In genomic region chr7:143434660-143435059, GRCh38 we compare ENCODE assay signal across 15 cellular contexts. TPM values are rescaled to one million over a fixed set of nuclear protein-coding genes. Genes with fewer than 3 reads are reported as not detected.
DNase-seq lines count a peak whose midpoint lies in the region; ATAC-seq, FAIRE-seq and TF ChIP-seq lines count a peak whose summit lies in the region.
"Had no signal": no experiment of that assay in that cellular context is flagged by ENCODE, and none has a peak within 500 bp of the region (broad histone marks: within the 10 kb centered on the region; RNA-seq: fewer than 3 reads in every experiment).

No MANE protein-coding gene starts in this region.

- H3K27ac ChIP-seq in colonic mucosa (no peak overlapping the region), HepG2 (ENCODE audit: extremely low read length, insufficient read depth, low read length) (no peak overlapping the region)

- H3K27me3 Mint-ChIP-seq in naive thymus-derived CD8-positive, alpha-beta T cell = peaks cover 0 to 2% (median 0%) of the 10 kb centered on the region in 5 donors

- no peak for TF ChIP-seq EP300 in HepG2 (IDR thresholded peaks at IDR 0.05; ENCODE audit: low read depth in 2 of 2, low read length in 2 of 2)
- TF ChIP-seq EP300 in HepG2 (CRISPR knock-in tag; IDR thresholded peaks at IDR 0.05; ENCODE audit: borderline replicate concordance) = no peak

- no peak overlapping the region for H2AFZ ChIP-seq in HepG2 (ENCODE audit: low read length)

- no peaks in the 10 kb centered on the region for H3K36me3 ChIP-seq in colonic mucosa
- no peaks in the 10 kb centered on the region for H3K36me3 ChIP-seq in HepG2 (replicated peaks in 1 of 2; ENCODE audit: control insufficient read depth in 1 of 2, insufficient read depth in 2 of 2, low read length in 2 of 2)

- intact Hi-C loops in colonic mucosa (cut with DNase I) (no loop called here), HepG2 (cut with micrococcal nuclease; ENCODE audit: unreplicated experiment) (no loop called here), sciatic nerve (cut with DNase I) (no loop called here)

- peak; percentile 68 for DNase-seq in AG08395 (ENCODE audit: low spot score)
- DNase-seq in HK-2 (ENCODE audit: unreplicated experiment) = peak; percentile 14
- DNase-seq in colonic mucosa = peak; percentile 29
- DNase-seq in HepG2 (ENCODE audit: low spot score) = no peak
- DNase-seq in sciatic nerve (ENCODE audit: low spot score) = no peak
- DNase-seq in activated naive CD4-positive, alpha-beta T cell treated with anti-CD3 and anti-CD28 coated beads, Interleukin-2, amount 50 U/mL, for 16 hours = no peak
- DNase-seq in naive thymus-derived CD8-positive, alpha-beta T cell = no peak
- DNase-seq: activated CD4-positive, CD25-positive, alpha-beta regulatory T cell; activated T-cell treated with anti-CD3 and anti-CD28 coated beads, Interleukin-2, amount 50 U/mL, for 48 hours; CD8-positive, alpha-beta memory T cell; erythroblast; NCI-H1694 treated with DMSO at 0.1 percent for 48 hours; occipital lobe had no signal

- H3K79me2 ChIP-seq in HepG2 (ENCODE audit: insufficient read depth, low read length) = no peaks in the 10 kb centered on the region

- H4K20me1 ChIP-seq in HepG2 (ENCODE audit: insufficient read depth, low read length) = no peaks in the 10 kb centered on the region

- BruUV-seq in HepG2 (replicated peaks; lab: Mats Ljungman, UMichigan) = no TSS peak

- no peak for TF ChIP-seq CTCF in colonic mucosa (IDR thresholded peaks at IDR 0.05)
- TF ChIP-seq CTCF in HepG2 (CRISPR knock-in tag; IDR thresholded peaks at IDR 0.05) = no peak

- in situ Hi-C loops in HepG2 (cut with HindIII; ENCODE audit: extremely low pct_ligation_motif_present, low pct_unique_long_range_greater_than_20kb) = no loop called here

- CTCF ChIA-PET in HepG2 (lab: Yijun Ruan, JAX; ENCODE audit: low intra/inter-chr PET ratio, low total read pairs) = no interaction called here

- no peak overlapping the region for H3K4me2 ChIP-seq in HepG2 (ENCODE audit: low read depth, low read length)

- H3K4me3 Mint-ChIP-seq in naive thymus-derived CD8-positive, alpha-beta T cell = no peak overlapping the region
- H3K4me3 Mint-ChIP-seq: CD8-positive, alpha-beta memory T cell had no signal

- TF ChIP-seq POLR2A in HepG2 (IDR thresholded peaks at IDR 0.05; ENCODE audit: insufficient read depth in 1 of 2, low read depth in 2 of 2, low read length in 2 of 2) = no peak

- H3K27me3 ChIP-seq in colonic mucosa = no peaks in the 10 kb centered on the region
- no peaks in the 10 kb centered on the region for H3K27me3 ChIP-seq in HepG2 (ENCODE audit: control insufficient read depth in 1 of 2, insufficient read depth in 2 of 2, low read length in 2 of 2)

- H3K9me3 Mint-ChIP-seq in naive thymus-derived CD8-positive, alpha-beta T cell = no peaks in the 10 kb centered on the region
- H3K9me3 Mint-ChIP-seq: CD8-positive, alpha-beta memory T cell had no signal

- no peak overlapping the region for H3K27ac Mint-ChIP-seq in naive thymus-derived CD8-positive, alpha-beta T cell
- H3K27ac Mint-ChIP-seq: CD8-positive, alpha-beta memory T cell had no signal

- WGBS in HepG2 (ENCODE audit: low lambda C conversion rate) = 69% methylated on average over 9 of the region's 9 CpGs

- H3K9me3 ChIP-seq in colonic mucosa (no peaks in the 10 kb centered on the region), HepG2 (ENCODE audit: low read length) (no peaks in the 10 kb centered on the region)

- no peaks in the 10 kb centered on the region for H3K4me1 ChIP-seq in colonic mucosa
- H3K4me1 ChIP-seq in HepG2 (ENCODE audit: insufficient read depth, low read length) = no peaks in the 10 kb centered on the region

- TF ChIP-seq RAD21 in HepG2 (CRISPR knock-in tag; IDR thresholded peaks at IDR 0.05) = no peak

- no peak for FAIRE-seq in HepG2 (lab: Jason Lieb, UNC)

- H3K9ac ChIP-seq in colonic mucosa (ENCODE audit: low read depth in 2 of 2, low read length in 2 of 2) = no peak overlapping the region
- no peak overlapping the region for H3K9ac ChIP-seq in HepG2 (ENCODE audit: insufficient read depth, low read depth, low read length)

- POLR2A ChIA-PET in HepG2 (lab: Yijun Ruan, JAX) = no interaction called here
- POLR2A ChIA-PET in naive thymus-derived CD8-positive, alpha-beta T cell (lab: Charles Lee) = no interaction called here

- peaks cover 20 to 48% (median 26%) of the 10 kb centered on the region in 4 donors for H3K4me1 Mint-ChIP-seq in naive thymus-derived CD8-positive, alpha-beta T cell

- ATAC-seq in HepG2 (no peak), sciatic nerve (no peak), GM19023 (IDR thresholded peaks at IDR 0.05; ENCODE audit: unreplicated experiment) (no peak)
- no peak for ATAC-seq in naive thymus-derived CD8-positive, alpha-beta T cell

- peaks cover 14 to 51% (median 15%) of the 10 kb centered on the region in 3 donors for H3K36me3 Mint-ChIP-seq in naive thymus-derived CD8-positive, alpha-beta T cell

- H3K4me3 ChIP-seq in colonic mucosa = no peak overlapping the region
- no peak overlapping the region for H3K4me3 ChIP-seq in HepG2 (replicated peaks in 1 of 3; ENCODE audit: insufficient read depth in 1 of 3, low read depth in 2 of 3, low read length in 3 of 3)

RNA-seq across cellular contexts. Expression of gene TAS2R60, which starts 8.6 kb away (rescaled TPM):
- total RNA-seq in colonic mucosa (not detected), HepG2 (2016; rRNA removed; fragmentation: Illumina TruSeq; extraction: Trizol) (not detected in 2 replicates), sciatic nerve (0.40 TPM)
- total RNA-seq in HepG2 (2016; cell fraction: cytosol; rRNA removed; fragmentation: Illumina TruSeq; extraction: Trizol; ENCODE audit: low read depth) = not detected in 2 replicates
- not detected in 2 replicates for total RNA-seq in HepG2 (2016; cell fraction: insoluble cytoplasmic fraction; rRNA removed; fragmentation: Illumina TruSeq; extraction: Trizol)
- not detected in 2 replicates for total RNA-seq in HepG2 (2016; cell fraction: membrane; rRNA removed; fragmentation: Illumina TruSeq; extraction: Trizol)
- total RNA-seq in HepG2 (2016; cell fraction: nucleus; rRNA removed; fragmentation: Illumina TruSeq; extraction: Trizol) = not detected in 2 replicates
- polyA plus RNA-seq in HepG2 (2011; rRNA removed) = not detected in 2 replicates
- polyA plus RNA-seq in HepG2 (2011; cell fraction: cytosol; rRNA removed) = not detected in 2 replicates
- polyA plus RNA-seq in HepG2 (2011; cell fraction: nucleus; rRNA removed) = not detected in 2 replicates
- not detected in 2 replicates for polyA plus RNA-seq in HepG2 (2012)
- polyA plus RNA-seq in HepG2 (2016; cell fraction: cytosol; fragmentation: Illumina TruSeq; extraction: Trizol; ENCODE audit: low read depth) = not detected in 2 replicates
- polyA plus RNA-seq in HepG2 (2016; cell fraction: insoluble cytoplasmic fraction; fragmentation: Illumina TruSeq; extraction: Trizol; ENCODE audit: low read depth) = not detected in 2 replicates
- polyA plus RNA-seq in HepG2 (2016; cell fraction: membrane; fragmentation: Illumina TruSeq; extraction: Trizol; ENCODE audit: low read depth) = not detected in 2 replicates
- polyA plus RNA-seq in HepG2 (2016; cell fraction: nucleus; fragmentation: Illumina TruSeq; extraction: Trizol; ENCODE audit: insufficient read depth, low read depth) = not detected in 2 replicates
- not detected in 2 replicates for polyA minus RNA-seq in HepG2 (2011; rRNA and poly(A)+ RNA removed; ENCODE audit: low replicate concordance)
- not detected in 2 replicates for polyA minus RNA-seq in HepG2 (2011; cell fraction: cytosol; rRNA and poly(A)+ RNA removed)
- not detected in 2 replicates for polyA minus RNA-seq in HepG2 (2011; cell fraction: nucleus; rRNA and poly(A)+ RNA removed)
- 1 to 10 TPM in 1 of 2 experiments, under 1 TPM in 1; 0.96 to 1.0 TPM for total RNA-seq in naive thymus-derived CD8-positive, alpha-beta T cell
- polyA plus RNA-seq in naive thymus-derived CD8-positive, alpha-beta T cell = under 1 TPM in 1 of 3 donors, not detected in 2; 0.23 TPM
- total RNA-seq: CD8-positive, alpha-beta memory T cell; occipital lobe had no signal
- polyA plus RNA-seq: CD8-positive, alpha-beta memory T cell had no signal

RNA-seq across cellular contexts. Expression of gene EPHA1, which starts 26.0 kb away (rescaled TPM):
- 10 to 100 TPM; 16.0 to 18.4 TPM for total RNA-seq in colonic mucosa
- 7.7 and 17.1 TPM in 2 replicates for total RNA-seq in HepG2 (2016; rRNA removed; fragmentation: Illumina TruSeq; extraction: Trizol)
- total RNA-seq in HepG2 (2016; cell fraction: cytosol; rRNA removed; fragmentation: Illumina TruSeq; extraction: Trizol; ENCODE audit: low read depth) = 2.7 and 3.2 TPM in 2 replicates
- total RNA-seq in HepG2 (2016; cell fraction: insoluble cytoplasmic fraction; rRNA removed; fragmentation: Illumina TruSeq; extraction: Trizol) = 7.0 and 14.9 TPM in 2 replicates
- 5.7 and 6.3 TPM in 2 replicates for total RNA-seq in HepG2 (2016; cell fraction: membrane; rRNA removed; fragmentation: Illumina TruSeq; extraction: Trizol)
- total RNA-seq in HepG2 (2016; cell fraction: nucleus; rRNA removed; fragmentation: Illumina TruSeq; extraction: Trizol) = 14.0 and 17.5 TPM in 2 replicates
- polyA plus RNA-seq in HepG2 (2011; rRNA removed) = 4.6 and 8.1 TPM in 2 replicates
- 4.3 and 5.5 TPM in 2 replicates for polyA plus RNA-seq in HepG2 (2011; cell fraction: cytosol; rRNA removed)
- polyA plus RNA-seq in HepG2 (2011; cell fraction: nucleus; rRNA removed) = 9.8 and 14.1 TPM in 2 replicates
- polyA plus RNA-seq in HepG2 (2012) = 4.8 and 5.8 TPM in 2 replicates
- 1.9 and 2.5 TPM in 2 replicates for polyA plus RNA-seq in HepG2 (2016; cell fraction: cytosol; fragmentation: Illumina TruSeq; extraction: Trizol; ENCODE audit: low read depth)
- 4.8 and 8.3 TPM in 2 replicates for polyA plus RNA-seq in HepG2 (2016; cell fraction: insoluble cytoplasmic fraction; fragmentation: Illumina TruSeq; extraction: Trizol; ENCODE audit: low read depth)
- 2.9 and 3.6 TPM in 2 replicates for polyA plus RNA-seq in HepG2 (2016; cell fraction: membrane; fragmentation: Illumina TruSeq; extraction: Trizol; ENCODE audit: low read depth)
- 17.9 and 25.7 TPM in 2 replicates for polyA plus RNA-seq in HepG2 (2016; cell fraction: nucleus; fragmentation: Illumina TruSeq; extraction: Trizol; ENCODE audit: insufficient read depth, low read depth)
- polyA minus RNA-seq in HepG2 (2011; rRNA and poly(A)+ RNA removed; ENCODE audit: low replicate concordance) = 0.07 and 13.9 TPM in 2 replicates
- polyA minus RNA-seq in HepG2 (2011; cell fraction: cytosol; rRNA and poly(A)+ RNA removed) = 4.2 and 4.4 TPM in 2 replicates
- polyA minus RNA-seq in HepG2 (2011; cell fraction: nucleus; rRNA and poly(A)+ RNA removed) = 8.0 and 8.8 TPM in 2 replicates
- total RNA-seq in sciatic nerve = 0.22 TPM
- 10 to 100 TPM; 44.8 to 44.9 TPM for total RNA-seq in naive thymus-derived CD8-positive, alpha-beta T cell
- polyA plus RNA-seq in naive thymus-derived CD8-positive, alpha-beta T cell = 10 to 100 TPM; 10.1 to 37.1 (median 16.2) TPM
- total RNA-seq: occipital lobe had no signal

RNA-seq across cellular contexts. Expression of gene TAS2R41, which starts 43.0 kb away (rescaled TPM):
- total RNA-seq in colonic mucosa = not detected
- not detected in 2 replicates for total RNA-seq in HepG2 (2016; rRNA removed; fragmentation: Illumina TruSeq; extraction: Trizol)
- not detected in 2 replicates for total RNA-seq in HepG2 (2016; cell fraction: cytosol; rRNA removed; fragmentation: Illumina TruSeq; extraction: Trizol; ENCODE audit: low read depth)
- total RNA-seq in HepG2 (2016; cell fraction: insoluble cytoplasmic fraction; rRNA removed; fragmentation: Illumina TruSeq; extraction: Trizol) = not detected in 2 replicates
- total RNA-seq in HepG2 (2016; cell fraction: membrane; rRNA removed; fragmentation: Illumina TruSeq; extraction: Trizol) = not detected in 2 replicates
- total RNA-seq in HepG2 (2016; cell fraction: nucleus; rRNA removed; fragmentation: Illumina TruSeq; extraction: Trizol) = not detected in 2 replicates
- not detected in 2 replicates for polyA plus RNA-seq in HepG2 (2011; rRNA removed)
- polyA plus RNA-seq in HepG2 (2011; cell fraction: cytosol; rRNA removed) = not detected in 2 replicates
- polyA plus RNA-seq in HepG2 (2011; cell fraction: nucleus; rRNA removed) = not detected in 2 replicates
- not detected in 2 replicates for polyA plus RNA-seq in HepG2 (2012)
- polyA plus RNA-seq in HepG2 (2016; cell fraction: cytosol; fragmentation: Illumina TruSeq; extraction: Trizol; ENCODE audit: low read depth) = not detected in 2 replicates
- polyA plus RNA-seq in HepG2 (2016; cell fraction: insoluble cytoplasmic fraction; fragmentation: Illumina TruSeq; extraction: Trizol; ENCODE audit: low read depth) = not detected in 2 replicates
- polyA plus RNA-seq in HepG2 (2016; cell fraction: membrane; fragmentation: Illumina TruSeq; extraction: Trizol; ENCODE audit: low read depth) = not detected in 2 replicates
- polyA plus RNA-seq in HepG2 (2016; cell fraction: nucleus; fragmentation: Illumina TruSeq; extraction: Trizol; ENCODE audit: insufficient read depth, low read depth) = not detected in 2 replicates
- not detected in 2 replicates for polyA minus RNA-seq in HepG2 (2011; rRNA and poly(A)+ RNA removed; ENCODE audit: low replicate concordance)
- not detected in 2 replicates for polyA minus RNA-seq in HepG2 (2011; cell fraction: cytosol; rRNA and poly(A)+ RNA removed)
- polyA minus RNA-seq in HepG2 (2011; cell fraction: nucleus; rRNA and poly(A)+ RNA removed) = not detected in 2 replicates
- not detected for total RNA-seq in sciatic nerve
- total RNA-seq in naive thymus-derived CD8-positive, alpha-beta T cell = under 1 TPM in 1 of 2 experiments, not detected in 1; 0.55 TPM
- polyA plus RNA-seq in naive thymus-derived CD8-positive, alpha-beta T cell = not detected
- total RNA-seq: CD8-positive, alpha-beta memory T cell; occipital lobe; subcutaneous adipose tissue had no signal
- polyA plus RNA-seq: CD8-positive, alpha-beta memory T cell had no signal

RNA-seq across cellular contexts. Expression of gene ZYX, which starts 53.5 kb away (rescaled TPM):
- total RNA-seq in colonic mucosa (100 to 1,000 TPM in 1 of 2 donors, 10 to 100 TPM in 1; 54.9 to 110 TPM), HepG2 (2016; rRNA removed; fragmentation: Illumina TruSeq; extraction: Trizol) (13.1 and 13.7 TPM in 2 replicates), sciatic nerve (178 TPM)
- total RNA-seq in HepG2 (2016; cell fraction: cytosol; rRNA removed; fragmentation: Illumina TruSeq; extraction: Trizol; ENCODE audit: low read depth) = 4.5 and 5.0 TPM in 2 replicates
- 13.1 and 14.8 TPM in 2 replicates for total RNA-seq in HepG2 (2016; cell fraction: insoluble cytoplasmic fraction; rRNA removed; fragmentation: Illumina TruSeq; extraction: Trizol)
- total RNA-seq in HepG2 (2016; cell fraction: membrane; rRNA removed; fragmentation: Illumina TruSeq; extraction: Trizol) = 14.4 and 16.8 TPM in 2 replicates
- total RNA-seq in HepG2 (2016; cell fraction: nucleus; rRNA removed; fragmentation: Illumina TruSeq; extraction: Trizol) = 17.7 and 17.8 TPM in 2 replicates
- polyA plus RNA-seq in HepG2 (2011; rRNA removed) = 9.9 and 10.5 TPM in 2 replicates
- polyA plus RNA-seq in HepG2 (2011; cell fraction: cytosol; rRNA removed) = 5.3 and 6.8 TPM in 2 replicates
- 39.4 and 48.1 TPM in 2 replicates for polyA plus RNA-seq in HepG2 (2011; cell fraction: nucleus; rRNA removed)
- polyA plus RNA-seq in HepG2 (2012) = 28.9 and 45.1 TPM in 2 replicates
- polyA plus RNA-seq in HepG2 (2016; cell fraction: cytosol; fragmentation: Illumina TruSeq; extraction: Trizol; ENCODE audit: low read depth) = 21.1 and 21.6 TPM in 2 replicates
- 42.5 and 68.7 TPM in 2 replicates for polyA plus RNA-seq in HepG2 (2016; cell fraction: insoluble cytoplasmic fraction; fragmentation: Illumina TruSeq; extraction: Trizol; ENCODE audit: low read depth)
- 38.4 and 41.1 TPM in 2 replicates for polyA plus RNA-seq in HepG2 (2016; cell fraction: membrane; fragmentation: Illumina TruSeq; extraction: Trizol; ENCODE audit: low read depth)
- 65.4 and 70.0 TPM in 2 replicates for polyA plus RNA-seq in HepG2 (2016; cell fraction: nucleus; fragmentation: Illumina TruSeq; extraction: Trizol; ENCODE audit: insufficient read depth, low read depth)
- 21.6 and 35.6 TPM in 2 replicates for polyA minus RNA-seq in HepG2 (2011; rRNA and poly(A)+ RNA removed; ENCODE audit: low replicate concordance)
- polyA minus RNA-seq in HepG2 (2011; cell fraction: cytosol; rRNA and poly(A)+ RNA removed) = 17.9 and 21.7 TPM in 2 replicates
- 22.5 and 32.2 TPM in 2 replicates for polyA minus RNA-seq in HepG2 (2011; cell fraction: nucleus; rRNA and poly(A)+ RNA removed)
- total RNA-seq in naive thymus-derived CD8-positive, alpha-beta T cell = 100 to 1,000 TPM; 138 to 151 TPM
- 100 to 1,000 TPM in 1 of 3 donors, 10 to 100 TPM in 2; 58.6 to 142 (median 82.6) TPM for polyA plus RNA-seq in naive thymus-derived CD8-positive, alpha-beta T cell

Comparison
In these comparisons a context has a peak if more than half of its experiments do, and no peak if none do; other contexts are left out.
1. DNase-seq: peak in AG08395 (single experiment), HK-2 (single experiment) and colonic mucosa (single experiment); none in HepG2 (single experiment), sciatic nerve (single experiment), activated naive CD4-positive, alpha-beta T cell treated with anti-CD3 and anti-CD28 coated beads, Interleukin-2, amount 50 U/mL, for 16 hours (single experiment) and naive thymus-derived CD8-positive, alpha-beta T cell (0 of 10).